In the genomic region with DNA sequence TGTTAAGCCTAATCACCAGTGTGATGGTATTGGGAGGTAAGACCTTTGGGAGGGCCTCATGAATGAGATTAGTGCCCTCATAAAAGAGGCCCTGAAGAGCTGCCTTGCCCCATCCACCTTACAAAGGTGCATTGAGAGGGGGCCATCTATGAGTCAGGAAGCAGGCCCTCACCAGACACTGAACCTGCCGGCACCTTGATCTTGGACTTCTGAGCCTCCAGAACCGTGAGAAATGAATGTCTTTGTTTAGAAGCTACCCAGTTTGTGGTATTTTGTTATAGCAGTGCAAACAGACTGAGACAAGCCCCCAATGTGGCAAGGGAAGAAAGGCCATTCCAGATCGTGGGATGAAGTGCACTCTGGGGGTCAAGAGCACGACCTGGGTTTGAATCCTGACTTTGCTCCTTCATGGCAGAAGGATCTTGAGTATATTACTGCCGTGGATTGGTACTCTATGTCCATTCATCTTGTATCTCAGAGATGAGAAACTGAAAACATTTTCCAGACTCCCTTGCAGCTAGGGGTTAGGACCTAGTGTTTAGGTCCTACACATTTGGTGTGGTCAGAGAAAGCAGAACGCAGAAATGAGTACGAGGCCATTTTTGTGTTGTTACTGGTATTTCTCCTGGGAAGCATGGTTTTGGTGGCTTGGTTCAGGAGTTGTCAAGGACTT, we compare ENCODE assay signal across 8 cellular contexts.
"Had no signal": no experiment of that assay in that cellular context is flagged by ENCODE, and none has a peak within 500 bp of the region (broad histone marks: within the 10 kb centered on the region; RNA-seq: fewer than 3 reads in every experiment).

No MANE protein-coding gene starts in this region.

- FAIRE-seq: G401.6, GM12878, GM12891, GM12892, GM18507, GM19239 had no signal

- DNase-seq: GDM1, GF-D8 had no signal

- H3K4me3 ChIP-seq: GM12878 had no signal

- ATAC-seq: GM12878 had no signal
